ENCODE assay signal across 33 cellular contexts in the genomic region with DNA sequence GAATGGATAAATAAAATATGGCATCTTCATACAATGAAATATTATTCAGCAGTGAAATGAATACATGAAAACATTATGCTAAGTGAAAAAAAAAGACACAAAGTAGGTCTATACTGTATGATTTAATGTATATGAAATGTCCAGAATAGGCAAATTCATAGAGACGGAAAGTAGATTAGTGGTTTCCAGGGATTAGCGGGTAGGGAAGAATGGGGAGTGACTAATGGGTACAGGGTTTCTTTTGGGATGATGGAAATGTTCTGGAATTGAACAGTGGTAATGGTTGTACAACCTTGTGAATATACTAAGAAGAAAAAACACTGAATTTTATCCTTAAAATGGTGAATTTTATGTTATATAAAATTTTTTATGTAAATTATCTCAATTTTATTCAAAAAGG. TPM values are rescaled to one million over a fixed set of nuclear protein-coding genes. Genes with fewer than 3 reads are reported as not detected.
"Had no signal": no experiment of that assay in that cellular context is flagged by ENCODE, and none has a peak within 500 bp of the region (broad histone marks: within the 10 kb centered on the region; RNA-seq: fewer than 3 reads in every experiment).

No MANE protein-coding gene starts in this region.

- H3K27ac Mint-ChIP-seq: natural killer cell; nephron; neural progenitor cell; progenitor cell of endocrine pancreas; stimulated activated effector memory CD8-positive, alpha-beta T cell treated with anti-CD3 and anti-CD28 coated beads, Interleukin-12 subunit alpha, Interleukin-12 subunit beta, amount 100 ng/mL, for 72 hours; stimulated activated naive B cell treated with anti-CD40 and anti-IgM and Interleukin-4, amounts not matched to agents 10 μg/mL and 1 μg/mL and 100 μg/mL, for 72 hours; stimulated activated naive CD8-positive, alpha-beta T cell treated with anti-CD3 and anti-CD28 coated beads, Interleukin-15, Interleukin-2, amounts not matched to agents 100 ng/mL and 50 ng/mL, for 24 hours had no signal

- H3K27ac ChIP-seq: neural progenitor cell, ovary, parathyroid adenoma, psoas muscle, right lobe of liver, sigmoid colon, skin epidermis, stomach, thoracic aorta, thyroid gland, tibial nerve, upper lobe of left lung, vagina had no signal

- H3K36me3 Mint-ChIP-seq: natural killer cell; neural progenitor cell; stimulated activated effector memory CD8-positive, alpha-beta T cell treated with anti-CD3 and anti-CD28 coated beads, Interleukin-12 subunit alpha, Interleukin-12 subunit beta, amount 100 ng/mL, for 72 hours; stimulated activated naive B cell treated with anti-CD40 and anti-IgM and Interleukin-4, amounts not matched to agents 10 μg/mL and 1 μg/mL and 100 μg/mL, for 72 hours had no signal

- H3K9me3 Mint-ChIP-seq: natural killer cell; nephron; neural progenitor cell; stimulated activated effector memory CD8-positive, alpha-beta T cell treated with anti-CD3 and anti-CD28 coated beads, Interleukin-12 subunit alpha, Interleukin-12 subunit beta, amount 100 ng/mL, for 72 hours; stimulated activated naive B cell treated with anti-CD40 and anti-IgM and Interleukin-4, amounts not matched to agents 10 μg/mL and 1 μg/mL and 100 μg/mL, for 72 hours; stimulated activated naive CD8-positive, alpha-beta T cell treated with anti-CD3 and anti-CD28 coated beads, Interleukin-15, Interleukin-2, amounts not matched to agents 100 ng/mL and 50 ng/mL, for 24 hours had no signal

- H3K9me3 ChIP-seq: ovary, psoas muscle, right lobe of liver, sigmoid colon, stomach, thoracic aorta, thyroid gland, tibial nerve, upper lobe of left lung, vagina had no signal

- H3K4me1 Mint-ChIP-seq: stimulated activated naive B cell treated with anti-CD40 and anti-IgM and Interleukin-4, amounts not matched to agents 10 μg/mL and 1 μg/mL and 100 μg/mL, for 72 hours had no signal

- H3K4me3 Mint-ChIP-seq: natural killer cell; nephron; neural progenitor cell; stimulated activated effector memory CD8-positive, alpha-beta T cell treated with anti-CD3 and anti-CD28 coated beads, Interleukin-12 subunit alpha, Interleukin-12 subunit beta, amount 100 ng/mL, for 72 hours; stimulated activated naive B cell treated with anti-CD40 and anti-IgM and Interleukin-4, amounts not matched to agents 10 μg/mL and 1 μg/mL and 100 μg/mL, for 72 hours; stimulated activated naive CD8-positive, alpha-beta T cell treated with anti-CD3 and anti-CD28 coated beads, Interleukin-15, Interleukin-2, amounts not matched to agents 100 ng/mL and 50 ng/mL, for 24 hours had no signal

- H3K36me3 ChIP-seq: neural progenitor cell, ovary, right lobe of liver, sigmoid colon, stomach, thoracic aorta, thyroid gland, tibial nerve, upper lobe of left lung, vagina had no signal

- H3K27me3 ChIP-seq: neural progenitor cell, ovary, right lobe of liver, sigmoid colon, stomach, thyroid gland, tibial nerve, upper lobe of left lung, vagina had no signal

- H3K4me1 ChIP-seq: psoas muscle, right lobe of liver, sigmoid colon, stomach, thyroid gland, tibial nerve, upper lobe of left lung, vagina had no signal

- DNase-seq: natural killer cell; occipital lobe; ovary; psoas muscle; right cardiac atrium; right lobe of liver; sigmoid colon; stimulated activated CD4-positive, alpha-beta T cell treated with anti-CD3 and anti-CD28 coated beads, Interleukin-15, amount 100 ng/mL, for 24 hours; stimulated activated CD4-positive, alpha-beta T cell treated with anti-CD3 and anti-CD28 coated beads, Interleukin-2, amount 100 ng/mL, for 24 hours; stimulated activated CD4-positive, alpha-beta T cell treated with anti-CD3 and anti-CD28 coated beads, Interleukin-2, amount 100 ng/mL, for 48 hours; stimulated activated CD4-positive, alpha-beta T cell treated with anti-CD3 and anti-CD28 coated beads, Interleukin-4, amount 100 ng/mL, for 24 hours; stimulated activated naive B cell treated with anti-CD40 and anti-IgM and Interleukin-4, amounts not matched to agents 10 μg/mL and 1 μg/mL and 100 μg/mL, for 72 hours; stimulated activated naive CD4-positive, alpha-beta T cell treated with Interleukin-2 at 50 U/mL for 16 hours; stomach; thyroid gland; trophoblast cell; upper lobe of left lung had no signal

- H2AFZ ChIP-seq: neural progenitor cell, parathyroid adenoma had no signal

- H3K4me3 ChIP-seq: neural progenitor cell, ovary, psoas muscle, right lobe of liver, sigmoid colon, skin epidermis, stomach, thoracic aorta, thyroid gland, tibial nerve, upper lobe of left lung, vagina had no signal

- H3K4me2 ChIP-seq: neural progenitor cell had no signal

- H3K27me3 Mint-ChIP-seq: stimulated activated naive CD8-positive, alpha-beta T cell treated with anti-CD3 and anti-CD28 coated beads, Interleukin-15, Interleukin-2, amounts not matched to agents 100 ng/mL and 50 ng/mL, for 24 hours had no signal

- H3K79me2 ChIP-seq: parathyroid adenoma had no signal

- H3K9ac ChIP-seq: neural progenitor cell, parathyroid adenoma had no signal

RNA-seq across cellular contexts. Expression of a gene that starts 8.5 kb away (rescaled TPM):
- total RNA-seq: vagina had no signal

RNA-seq across cellular contexts. Expression of a gene that starts 31.0 kb away (rescaled TPM):
- total RNA-seq: occipital lobe, osteoblast, progenitor cell of endocrine pancreas, renal cortical epithelial cell, sigmoid colon, subcutaneous adipose tissue, thoracic aorta, tibial nerve, ureter, vagina had no signal
- polyA plus RNA-seq: neural cell had no signal

RNA-seq across cellular contexts. Expression of a gene that starts 32.8 kb away (rescaled TPM):
- total RNA-seq: natural killer cell, osteoblast, sigmoid colon, subcutaneous adipose tissue, temporal lobe had no signal
- polyA plus RNA-seq: neural cell had no signal
